In the genomic region with DNA sequence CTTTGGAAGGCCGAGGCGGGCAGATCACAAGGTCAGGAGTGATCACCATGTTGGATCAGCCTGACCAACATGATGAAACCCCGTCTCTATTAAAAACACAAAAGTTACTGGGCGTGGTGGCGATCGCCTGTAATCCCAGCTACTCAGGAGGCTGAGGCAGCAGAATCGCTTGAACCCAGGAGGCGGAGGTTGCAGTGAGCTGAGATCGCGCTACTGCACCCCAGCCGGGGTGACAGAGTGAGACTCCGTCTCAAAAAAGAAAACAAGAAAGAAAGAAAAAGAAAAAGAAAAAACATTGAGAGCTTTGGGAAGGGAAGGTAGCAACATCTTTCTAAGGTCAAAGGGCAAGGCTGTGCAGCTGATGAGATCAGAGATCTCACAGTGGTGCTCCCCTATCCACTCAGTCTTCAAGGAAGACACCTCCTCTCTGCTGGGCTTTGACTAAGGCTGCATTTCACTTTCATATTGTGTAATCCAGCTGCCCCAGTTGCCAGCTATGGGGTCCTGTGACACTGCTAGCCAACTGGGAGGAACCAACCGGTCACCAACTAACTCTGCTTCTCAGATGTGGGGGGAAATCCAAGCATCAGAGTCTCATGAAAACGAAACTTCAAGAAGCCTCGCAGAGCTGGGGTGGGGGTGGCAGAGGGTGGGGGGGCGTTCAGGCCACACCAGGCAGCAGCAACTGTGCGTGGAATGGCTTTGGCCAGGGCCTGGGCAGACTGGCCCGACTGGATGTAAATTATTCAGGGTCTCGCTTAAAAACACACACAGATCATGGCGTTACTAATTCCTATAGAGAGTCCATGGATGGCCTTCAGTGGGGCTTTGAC, we compare ENCODE assay signal across 8 cellular contexts. TPM values are rescaled to one million over a fixed set of nuclear protein-coding genes. Genes with fewer than 3 reads are reported as not detected.
DNase-seq lines count a peak whose midpoint lies in the region; ATAC-seq, FAIRE-seq and TF ChIP-seq lines count a peak whose summit lies in the region.

No MANE protein-coding gene starts in this region.

- no peaks in the 10 kb centered on the region for H3K9me3 ChIP-seq in AG04450 (ENCODE audit: control insufficient read depth, insufficient read depth, low read length)
- no peaks in the 10 kb centered on the region for H3K9me3 ChIP-seq in duodenal mucosa (ENCODE audit: control insufficient read depth in 1 of 2, low read length in 2 of 2)
- no peaks in the 10 kb centered on the region for H3K9me3 ChIP-seq in thymus (ENCODE audit: control insufficient read depth)

- intact Hi-C loops in natural killer cell (cut with micrococcal nuclease) = loop anchor here (2.0 to 10.0 kb wide), 4 partner anchors 77 to 281 kb away; a partner anchor contains a TSS

- peak overlapping the region; percentile 94 for H3K4me3 Mint-ChIP-seq in natural killer cell

- no peaks in the 10 kb centered on the region for H3K36me3 Mint-ChIP-seq in natural killer cell

- H3K27ac ChIP-seq in AG04450 (ENCODE audit: low read depth, low read length) = no peak overlapping the region
- H3K27ac ChIP-seq in duodenal mucosa (ENCODE audit: low read depth, low read length) = peak overlapping the region; percentile 90
- H3K27ac ChIP-seq in thymus (ENCODE audit: low read depth) = peak overlapping the region; percentile 88

- DNase-seq in AG04450 (ENCODE audit: low read depth, low spot score) = no peak
- DNase-seq in activated CD4-positive, CD25-positive, alpha-beta regulatory T cell treated with anti-CD3 and anti-CD28 coated beads, Interleukin-2, amount 50 U/mL, for 16 hours (ENCODE audit: low read depth, low spot score) = peak; percentile 39
- peak; percentile 55 for DNase-seq in natural killer cell
- DNase-seq in urothelium cell line (ENCODE audit: low spot score) = no peak

- FAIRE-seq in urothelium cell line (lab: Jason Lieb, UNC) = no peak

- no peaks in the 10 kb centered on the region for H3K36me3 ChIP-seq in duodenal mucosa (ENCODE audit: control insufficient read depth in 1 of 2, insufficient read depth in 2 of 2, low read length in 2 of 2)
- H3K36me3 ChIP-seq in thymus (ENCODE audit: control insufficient read depth, insufficient read depth) = no peaks in the 10 kb centered on the region

- peaks cover 36 to 37% of the 10 kb centered on the region in 2 donors for H3K4me1 Mint-ChIP-seq in natural killer cell

- H3K4me1 ChIP-seq in duodenal mucosa (ENCODE audit: control insufficient read depth in 1 of 2, insufficient read depth in 2 of 2, low read length in 2 of 2) (peaks cover 20 to 37% of the 10 kb centered on the region in 2 donors), thymus (ENCODE audit: control insufficient read depth, insufficient read depth, low read length) (peaks cover 8% of the 10 kb centered on the region)

- H3K27ac Mint-ChIP-seq in natural killer cell = peak overlapping the region; percentile 84 to 89

- POLR2A ChIA-PET in AG04450 (lab: Yijun Ruan, JAX) = no interaction called here

- H3K9ac ChIP-seq in duodenal mucosa (ENCODE audit: low read depth in 1 of 2, low read length in 2 of 2) = peak overlapping the region; percentile 94 to 99

- no peaks in the 10 kb centered on the region for H3K27me3 Mint-ChIP-seq in natural killer cell (ENCODE audit: low read depth in 2 of 2)

- 66% methylated on average over 20 of the region's 20 CpGs for WGBS in thymus

- no peaks in the 10 kb centered on the region for H3K9me3 Mint-ChIP-seq in natural killer cell

- H3K27me3 ChIP-seq in AG04450 (ENCODE audit: control insufficient read depth, insufficient read depth, low read length) = peaks cover 3% of the 10 kb centered on the region
- no peaks in the 10 kb centered on the region for H3K27me3 ChIP-seq in duodenal mucosa (ENCODE audit: control insufficient read depth in 1 of 2, insufficient read depth in 2 of 2, low read length in 2 of 2)
- H3K27me3 ChIP-seq in thymus (ENCODE audit: control insufficient read depth, insufficient read depth) = peaks cover 4% of the 10 kb centered on the region

- ATAC-seq in GM19324 (IDR thresholded peaks at IDR 0.05; ENCODE audit: low FRiP score, unreplicated experiment) (peak; percentile 57), HG03439 (IDR thresholded peaks at IDR 0.05; ENCODE audit: unreplicated experiment) (peak; percentile 59), natural killer cell (peak; percentile 70 to 86 (median 73))

- H3K4me3 ChIP-seq in AG04450 (ENCODE audit: low read depth, low read length) (peak overlapping the region; percentile 86), duodenal mucosa (ENCODE audit: low read depth in 1 of 2, low read length in 2 of 2) (peak overlapping the region; percentile 83 to 99), thymus (ENCODE audit: low read length) (peak overlapping the region; percentile 90)

- CTCF ChIA-PET in AG04450 (lab: Charles Lee) = interaction anchor here (1.2 kb wide), 2 partner anchors 38 to 111 kb away, joined by 7 read pairs; no protein-coding TSS in a partner anchor

- no peak for TF ChIP-seq CTCF in AG04450 (IDR thresholded peaks at IDR 0.05; ENCODE audit: low read depth, low read length)
- TF ChIP-seq CTCF in natural killer cell (IDR thresholded peaks at IDR 0.05) = no peak

RNA-seq across cellular contexts. Expression of a gene that starts 1.5 kb away (rescaled TPM):
- polyA plus RNA-seq in AG04450 (2011; rRNA removed) = 3.5 and 4.4 TPM in 2 replicates
- 3.6 and 4.8 TPM in 2 replicates for polyA minus RNA-seq in AG04450 (2011; rRNA and poly(A)+ RNA removed)
- 10 to 100 TPM; 10.7 to 11.8 (median 11.3) TPM for total RNA-seq in natural killer cell
- polyA plus RNA-seq in thymus = 12.0 TPM

Comparison
In these comparisons a context has a peak if more than half of its experiments do, and no peak if none do; other contexts are left out.
1. DNase-seq: peak in activated CD4-positive, CD25-positive, alpha-beta regulatory T cell treated with anti-CD3 and anti-CD28 coated beads, Interleukin-2, amount 50 U/mL, for 16 hours (single experiment) and natural killer cell (single experiment); none in AG04450 (single experiment) and urothelium cell line (single experiment).
2. Peak in every context shown above with its lines, with median percentiles within 50 percentile points of each other: H3K4me3 ChIP-seq and ATAC-seq.